22 cellular contexts compared by ENCODE assay signal in genomic region chr2:53629527-53629926, GRCh38.
DNase-seq lines count a peak whose midpoint lies in the region; ATAC-seq and TF ChIP-seq lines count a peak whose summit lies in the region.
"Had no signal": no experiment of that assay in that cellular context is flagged by ENCODE, and none has a peak within 500 bp of the region (broad histone marks: within the 10 kb centered on the region; RNA-seq: fewer than 3 reads in every experiment).

No MANE protein-coding gene starts in this region.

- H3K79me2 ChIP-seq in OCI-LY3 (ENCODE audit: low read length) (no peaks in the 10 kb centered on the region), osteoblast (ENCODE audit: insufficient read depth, low read length) (no peaks in the 10 kb centered on the region)

- intact Hi-C loops in breast epithelium (cut with DNase I; ENCODE audit: low total_unique reads): no loop called here
- intact Hi-C loops in right cardiac atrium (cut with DNase I): no loop called here

- H3K27me3 ChIP-seq in OCI-LY3 (ENCODE audit: low read depth, low read length) (no peaks in the 10 kb centered on the region), osteoblast (ENCODE audit: insufficient read depth, low read length) (no peaks in the 10 kb centered on the region), breast epithelium (no peaks in the 10 kb centered on the region), right cardiac atrium (ENCODE audit: control insufficient read depth, insufficient read depth) (no peaks in the 10 kb centered on the region)
- H3K27me3 ChIP-seq: BLaER1, SJCRH30 had no signal

- no peak overlapping the region for H3K4me3 ChIP-seq in OCI-LY3 (ENCODE audit: low read length)
- H3K4me3 ChIP-seq in osteoblast (ENCODE audit: insufficient read depth, low read length): no peak overlapping the region
- H3K4me3 ChIP-seq in breast epithelium: no peak overlapping the region
- H3K4me3 ChIP-seq in right cardiac atrium (ENCODE audit: low read length): no peak overlapping the region
- H3K4me3 ChIP-seq: BLaER1, GM23248, SJCRH30 had no signal

- no peak for TF ChIP-seq POLR2A in breast epithelium (IDR thresholded peaks at IDR 0.05)

- no peak overlapping the region for H3K9ac ChIP-seq in OCI-LY3 (ENCODE audit: low read length)
- H3K9ac ChIP-seq: BLaER1, GM23248, KMS-11 had no signal

- TF ChIP-seq CTCF in OCI-LY3 (IDR thresholded peaks at IDR 0.05; ENCODE audit: low read depth, low read length) (no peak), osteoblast (IDR thresholded peaks at IDR 0.05; ENCODE audit: extremely low read depth, low read depth, low read length) (no peak), breast epithelium (IDR thresholded peaks at IDR 0.05) (no peak)

- H4K20me1 ChIP-seq in OCI-LY3 (ENCODE audit: insufficient read depth, low read length): no peaks in the 10 kb centered on the region
- H4K20me1 ChIP-seq in osteoblast (ENCODE audit: insufficient read depth, low read length): no peaks in the 10 kb centered on the region
- H4K20me1 ChIP-seq: BLaER1 had no signal

- H3K4me1 ChIP-seq in OCI-LY3 (ENCODE audit: low read length): peaks cover 12% of the 10 kb centered on the region
- H3K4me1 ChIP-seq in osteoblast (ENCODE audit: insufficient read depth, low read length): peaks cover 12% of the 10 kb centered on the region
- H3K4me1 ChIP-seq in breast epithelium: no peaks in the 10 kb centered on the region
- H3K4me1 ChIP-seq in right cardiac atrium (ENCODE audit: control insufficient read depth, insufficient read depth, low read length): no peaks in the 10 kb centered on the region
- H3K4me1 ChIP-seq: BLaER1 had no signal

- H3K9me3 ChIP-seq in OCI-LY3 (ENCODE audit: insufficient read depth, low read length) (no peaks in the 10 kb centered on the region), osteoblast (ENCODE audit: low read depth, low read length) (no peaks in the 10 kb centered on the region), breast epithelium (peaks cover 0 to 2% of the 10 kb centered on the region in 2 donors), right cardiac atrium (ENCODE audit: control insufficient read depth, low read length) (no peaks in the 10 kb centered on the region)
- H3K9me3 ChIP-seq: BLaER1, SJCRH30 had no signal

- no peak for ATAC-seq in HG02623 (IDR thresholded peaks at IDR 0.05; ENCODE audit: unreplicated experiment)
- no peak for ATAC-seq in right cardiac atrium

- no peaks in the 10 kb centered on the region for H3K36me3 ChIP-seq in OCI-LY3 (replicated peaks; ENCODE audit: low read depth, low read length)
- H3K36me3 ChIP-seq in osteoblast (ENCODE audit: insufficient read depth, low read length): no peaks in the 10 kb centered on the region
- no peaks in the 10 kb centered on the region for H3K36me3 ChIP-seq in breast epithelium
- H3K36me3 ChIP-seq: BLaER1, SJCRH30 had no signal

- 50% methylated on average over 4 of the region's 4 CpGs for WGBS in right cardiac atrium

- H3K4me2 ChIP-seq in OCI-LY3 (ENCODE audit: low read length) (peak overlapping the region; percentile 22), osteoblast (ENCODE audit: insufficient read depth, low read length) (no peak overlapping the region)
- H3K4me2 ChIP-seq: BLaER1, KMS-11 had no signal

- H2AFZ ChIP-seq in OCI-LY3 (ENCODE audit: low read depth, low read length) (no peak overlapping the region), osteoblast (ENCODE audit: low read length) (peak overlapping the region; percentile 12)
- H2AFZ ChIP-seq: GM23248 had no signal

- DNase-seq in Ammon's horn (ENCODE audit: low spot score): peak; percentile 23
- peak; percentile 38 for DNase-seq in inferior parietal cortex (ENCODE audit: extremely low spot score)
- no peak for DNase-seq in osteoblast (ENCODE audit: insufficient read length, low spot score, missing footprints)
- no peak for DNase-seq in breast epithelium (ENCODE audit: low spot score in 2 of 2)
- DNase-seq in right cardiac atrium: no peak
- DNase-seq in NCI-H446 (lab: John Stamatoyannopoulos, UW): no peak
- DNase-seq: 8988T; CD8-positive, alpha-beta memory T cell; DMS79 treated with DMSO at 0.1 percent for 48 hours; GDM1; GM23248; NCI-H1092 treated with DMSO at 0.1 percent for 48 hours; NCI-H1694; NCI-H2227 treated with DMSO at 0.1 percent for 48 hours; NCI-H69; NK-92 treated with Interleukin-12 subunit alpha and Interleukin-12 subunit beta, amount 100 ng/mL, for 24 hours; OCI-M1; SJCRH30 had no signal

- H3K27ac ChIP-seq in OCI-LY3 (ENCODE audit: low read length): no peak overlapping the region
- H3K27ac ChIP-seq in osteoblast (ENCODE audit: low read depth, low read length): no peak overlapping the region
- no peak overlapping the region for H3K27ac ChIP-seq in breast epithelium
- no peak overlapping the region for H3K27ac ChIP-seq in right cardiac atrium (ENCODE audit: low read length)
- H3K27ac ChIP-seq: BLaER1, GM23248, KMS-11, SJCRH30 had no signal

Comparison
In these comparisons a context has a peak if more than half of its experiments do, and no peak if none do; other contexts are left out.
1. DNase-seq: peak in Ammon's horn (single experiment) and inferior parietal cortex (single experiment); none in osteoblast (single experiment), breast epithelium (0 of 2), right cardiac atrium (0 of 3) and NCI-H446 (0 of 2).